Comparison of ENCODE assay signal across 1 cellular context in the genomic region with DNA sequence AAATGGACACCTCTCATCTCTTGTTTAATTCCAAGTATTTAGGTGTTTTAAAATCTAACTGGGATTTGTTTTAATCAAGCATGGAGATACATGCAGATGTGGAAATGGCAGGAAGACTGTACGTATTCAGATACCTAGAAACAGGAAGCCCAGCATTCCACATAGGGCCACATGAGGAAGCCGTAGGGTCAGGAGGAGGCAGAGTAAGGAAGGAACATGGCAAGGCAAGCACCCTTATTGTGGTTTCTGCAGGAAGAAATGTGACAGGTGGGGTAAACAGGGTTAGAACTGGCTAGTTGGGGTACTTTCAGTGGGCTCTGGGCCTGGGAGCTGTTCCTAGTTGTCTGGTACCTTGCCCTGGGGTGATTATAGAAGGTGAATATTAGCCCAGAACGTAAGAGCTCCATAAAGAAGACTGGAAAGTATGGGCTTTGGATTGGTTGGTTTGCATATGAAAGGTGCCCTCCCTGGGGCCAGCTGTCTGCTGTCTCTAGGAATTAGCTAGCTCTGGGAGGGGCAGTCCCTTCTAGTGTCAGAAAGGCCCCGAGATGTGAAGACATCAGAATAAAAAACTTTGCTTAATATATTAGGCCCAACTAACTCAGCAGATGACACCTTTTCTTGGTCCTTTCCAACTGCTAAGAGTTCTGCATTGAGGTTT.
TF ChIP-seq lines count a peak whose summit lies in the region.

No MANE protein-coding gene starts in this region.

TF ChIP-seq in WTC11, 78 proteins besides CTCF, POLR2A, EP300 and RAD21 (continued from another document):
- TF ChIP-seq, protein P1, sequence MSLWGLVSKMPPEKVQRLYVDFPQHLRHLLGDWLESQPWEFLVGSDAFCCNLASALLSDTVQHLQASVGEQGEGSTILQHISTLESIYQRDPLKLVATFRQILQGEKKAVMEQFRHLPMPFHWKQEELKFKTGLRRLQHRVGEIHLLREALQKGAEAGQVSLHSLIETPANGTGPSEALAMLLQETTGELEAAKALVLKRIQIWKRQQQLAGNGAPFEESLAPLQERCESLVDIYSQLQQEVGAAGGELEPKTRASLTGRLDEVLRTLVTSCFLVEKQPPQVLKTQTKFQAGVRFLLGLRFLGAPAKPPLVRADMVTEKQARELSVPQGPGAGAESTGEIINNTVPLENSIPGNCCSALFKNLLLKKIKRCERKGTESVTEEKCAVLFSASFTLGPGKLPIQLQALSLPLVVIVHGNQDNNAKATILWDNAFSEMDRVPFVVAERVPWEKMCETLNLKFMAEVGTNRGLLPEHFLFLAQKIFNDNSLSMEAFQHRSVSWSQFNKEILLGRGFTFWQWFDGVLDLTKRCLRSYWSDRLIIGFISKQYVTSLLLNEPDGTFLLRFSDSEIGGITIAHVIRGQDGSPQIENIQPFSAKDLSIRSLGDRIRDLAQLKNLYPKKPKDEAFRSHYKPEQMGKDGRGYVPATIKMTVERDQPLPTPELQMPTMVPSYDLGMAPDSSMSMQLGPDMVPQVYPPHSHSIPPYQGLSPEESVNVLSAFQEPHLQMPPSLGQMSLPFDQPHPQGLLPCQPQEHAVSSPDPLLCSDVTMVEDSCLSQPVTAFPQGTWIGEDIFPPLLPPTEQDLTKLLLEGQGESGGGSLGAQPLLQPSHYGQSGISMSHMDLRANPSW (CRISPR knock-in tag; conservative IDR thresholded peaks at IDR 0.05; ENCODE audit: low read depth): no peak
- TF ChIP-seq, protein P2, sequence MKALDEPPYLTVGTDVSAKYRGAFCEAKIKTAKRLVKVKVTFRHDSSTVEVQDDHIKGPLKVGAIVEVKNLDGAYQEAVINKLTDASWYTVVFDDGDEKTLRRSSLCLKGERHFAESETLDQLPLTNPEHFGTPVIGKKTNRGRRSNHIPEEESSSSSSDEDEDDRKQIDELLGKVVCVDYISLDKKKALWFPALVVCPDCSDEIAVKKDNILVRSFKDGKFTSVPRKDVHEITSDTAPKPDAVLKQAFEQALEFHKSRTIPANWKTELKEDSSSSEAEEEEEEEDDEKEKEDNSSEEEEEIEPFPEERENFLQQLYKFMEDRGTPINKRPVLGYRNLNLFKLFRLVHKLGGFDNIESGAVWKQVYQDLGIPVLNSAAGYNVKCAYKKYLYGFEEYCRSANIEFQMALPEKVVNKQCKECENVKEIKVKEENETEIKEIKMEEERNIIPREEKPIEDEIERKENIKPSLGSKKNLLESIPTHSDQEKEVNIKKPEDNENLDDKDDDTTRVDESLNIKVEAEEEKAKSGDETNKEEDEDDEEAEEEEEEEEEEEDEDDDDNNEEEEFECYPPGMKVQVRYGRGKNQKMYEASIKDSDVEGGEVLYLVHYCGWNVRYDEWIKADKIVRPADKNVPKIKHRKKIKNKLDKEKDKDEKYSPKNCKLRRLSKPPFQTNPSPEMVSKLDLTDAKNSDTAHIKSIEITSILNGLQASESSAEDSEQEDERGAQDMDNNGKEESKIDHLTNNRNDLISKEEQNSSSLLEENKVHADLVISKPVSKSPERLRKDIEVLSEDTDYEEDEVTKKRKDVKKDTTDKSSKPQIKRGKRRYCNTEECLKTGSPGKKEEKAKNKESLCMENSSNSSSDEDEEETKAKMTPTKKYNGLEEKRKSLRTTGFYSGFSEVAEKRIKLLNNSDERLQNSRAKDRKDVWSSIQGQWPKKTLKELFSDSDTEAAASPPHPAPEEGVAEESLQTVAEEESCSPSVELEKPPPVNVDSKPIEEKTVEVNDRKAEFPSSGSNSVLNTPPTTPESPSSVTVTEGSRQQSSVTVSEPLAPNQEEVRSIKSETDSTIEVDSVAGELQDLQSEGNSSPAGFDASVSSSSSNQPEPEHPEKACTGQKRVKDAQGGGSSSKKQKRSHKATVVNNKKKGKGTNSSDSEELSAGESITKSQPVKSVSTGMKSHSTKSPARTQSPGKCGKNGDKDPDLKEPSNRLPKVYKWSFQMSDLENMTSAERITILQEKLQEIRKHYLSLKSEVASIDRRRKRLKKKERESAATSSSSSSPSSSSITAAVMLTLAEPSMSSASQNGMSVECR (CRISPR knock-in tag; IDR thresholded peaks at IDR 0.05; ENCODE audit: borderline replicate concordance): no peak
- TF ChIP-seq ZNF232 (CRISPR knock-in tag; IDR thresholded peaks at IDR 0.05): no peak
